In the genomic region with DNA sequence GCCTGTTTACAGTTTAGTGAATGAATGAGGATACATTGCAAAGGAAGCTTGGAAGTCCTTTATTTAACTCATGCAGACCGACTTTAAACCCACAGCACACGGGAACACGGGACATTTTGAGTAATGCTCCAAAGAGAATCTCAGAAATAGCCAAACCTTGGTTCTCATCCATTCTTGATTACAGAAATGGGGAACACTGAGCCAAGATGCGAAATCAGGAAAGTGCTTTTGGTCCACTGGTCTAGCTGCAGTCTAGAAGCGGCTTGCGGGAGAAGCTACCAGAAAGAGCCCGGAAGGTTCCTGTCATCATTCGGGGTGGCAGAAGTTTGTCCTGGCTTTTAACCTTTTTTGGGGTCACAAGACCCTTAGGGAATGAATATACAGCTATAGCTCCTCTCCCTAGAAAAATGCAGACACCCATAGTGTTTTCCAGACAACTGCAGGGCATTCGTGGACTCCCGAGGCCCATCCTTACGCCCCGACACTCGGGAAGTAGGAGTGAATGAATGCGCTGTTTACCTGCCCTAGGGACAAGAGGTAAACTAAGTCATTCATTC, we compare ENCODE assay signal across 8 cellular contexts. TPM values are rescaled to one million over a fixed set of nuclear protein-coding genes. Genes with fewer than 3 reads are reported as not detected.
DNase-seq lines count a peak whose midpoint lies in the region; ATAC-seq and TF ChIP-seq lines count a peak whose summit lies in the region.

No MANE protein-coding gene starts in this region.

- H2BK5ac ChIP-seq in mesenchymal stem cell (ENCODE audit: low read depth, low read length, poor library complexity, severe bottlenecking) = no peak overlapping the region

- H2BK15ac ChIP-seq in mesenchymal stem cell (ENCODE audit: low read depth, poor library complexity, severe bottlenecking) = peak overlapping the region; percentile 12

- H3K4me3 Mint-ChIP-seq in brain = peak overlapping the region; percentile 79 to 97 (median 81)

- no peaks in the 10 kb centered on the region for H3K36me3 Mint-ChIP-seq in brain

- peaks cover 14% of the 10 kb centered on the region for H3K79me1 ChIP-seq in mesenchymal stem cell (replicated peaks; ENCODE audit: low read length, poor library complexity, severe bottlenecking)

- H3K27ac Mint-ChIP-seq in brain = peak overlapping the region; percentile 62 to 87 (median 76)

- H4K91ac ChIP-seq in mesenchymal stem cell (ENCODE audit: low read length) = peak overlapping the region; percentile 80

- H3K9ac ChIP-seq in mesenchymal stem cell (ENCODE audit: low read length) = peak overlapping the region; percentile 91

- H3K27me3 ChIP-seq in left ventricle myocardium inferior (ENCODE audit: low read depth) (no peaks in the 10 kb centered on the region), mesenchymal stem cell (ENCODE audit: control insufficient read depth in 1 of 2, insufficient read depth in 1 of 2, low read length in 2 of 2) (no peaks in the 10 kb centered on the region), uterus (no peaks in the 10 kb centered on the region)

- peak overlapping the region in 1 of 2 experiments; percentile 5 for H3K14ac ChIP-seq in mesenchymal stem cell (ENCODE audit: low read length in 2 of 2)

- peak overlapping the region; percentile 92 for H3K27ac ChIP-seq in left ventricle myocardium inferior (replicated peaks)
- peak overlapping the region; percentile 4 for H3K27ac ChIP-seq in mesenchymal stem cell (ENCODE audit: low read length, poor library complexity, severe bottlenecking)
- H3K27ac ChIP-seq in uterus = peak overlapping the region; percentile 85 to 88

- H3K4me2 ChIP-seq in mesenchymal stem cell (ENCODE audit: low read length, poor library complexity, severe bottlenecking) = peak overlapping the region; percentile 97

- DNase-seq in left ventricle myocardium inferior (no peak), Right ventricle myocardium superior (no peak), mesenchymal stem cell (peak; percentile 11), uterus (no peak), NCI-H2171 treated with DMSO at 0.1 percent for 48 hours (lab: John Stamatoyannopoulos, UW) (no peak), SHP77 (lab: John Stamatoyannopoulos, UW) (no peak), kidney tubule cell (ENCODE audit: low spot score) (no peak)

- H3K9me3 ChIP-seq in left ventricle myocardium inferior (replicated peaks) (no peaks in the 10 kb centered on the region), mesenchymal stem cell (ENCODE audit: control insufficient read depth, low read length) (no peaks in the 10 kb centered on the region), uterus (no peaks in the 10 kb centered on the region)

- no peak for TF ChIP-seq POLR2A in uterus (IDR thresholded peaks at IDR 0.05)

- H3K4me1 ChIP-seq in left ventricle myocardium inferior = peaks cover 29% of the 10 kb centered on the region
- peaks cover 17% of the 10 kb centered on the region for H3K4me1 ChIP-seq in mesenchymal stem cell (ENCODE audit: control insufficient read depth, insufficient read depth, low read depth, low read length)
- H3K4me1 ChIP-seq in uterus = peaks cover 0 to 7% of the 10 kb centered on the region in 2 donors

- H3K23ac ChIP-seq in mesenchymal stem cell (ENCODE audit: low read length in 2 of 2) = no peak overlapping the region

- ATAC-seq in Right ventricle myocardium superior (ENCODE audit: poor library complexity) = no peak

- H3K27me3 Mint-ChIP-seq in brain = peaks cover 3% of the 10 kb centered on the region

- H2BK120ac ChIP-seq in mesenchymal stem cell (ENCODE audit: low read depth, low read length) = peak overlapping the region; percentile 91

- H2BK12ac ChIP-seq in mesenchymal stem cell (ENCODE audit: low read length in 2 of 2) = no peak overlapping the region

- TF ChIP-seq CTCF in left ventricle myocardium inferior (IDR thresholded peaks at IDR 0.05; ENCODE audit: borderline replicate concordance) (no peak), brain (conservative IDR thresholded peaks at IDR 0.05) (no peak), uterus (IDR thresholded peaks at IDR 0.05) (no peak)

- H4K8ac ChIP-seq in mesenchymal stem cell (ENCODE audit: low read length) = peak overlapping the region; percentile 83

- peaks cover 53% of the 10 kb centered on the region for H3K4me1 Mint-ChIP-seq in brain

- H2AK5ac ChIP-seq in mesenchymal stem cell (ENCODE audit: low read length, severe bottlenecking) = no peak overlapping the region

- peak overlapping the region; percentile 32 to 66 for H3K4ac ChIP-seq in mesenchymal stem cell (ENCODE audit: low read depth in 1 of 2, low read length in 2 of 2)

- WGBS in mesenchymal stem cell = 62% methylated on average over 14 of the region's 14 CpGs

- H3K4me3 ChIP-seq in left ventricle myocardium inferior (peak overlapping the region; percentile 87), mesenchymal stem cell (ENCODE audit: insufficient read depth in 1 of 2, low read depth in 1 of 2, low read length in 2 of 2) (peak overlapping the region; percentile 84 to 93), uterus (peak overlapping the region; percentile 90 to 95)

- no peaks in the 10 kb centered on the region for H3K36me3 ChIP-seq in left ventricle myocardium inferior
- no peaks in the 10 kb centered on the region for H3K36me3 ChIP-seq in mesenchymal stem cell (ENCODE audit: control insufficient read depth in 1 of 2, insufficient read depth in 2 of 2, low read depth in 1 of 2, low read length in 2 of 2)
- no peaks in the 10 kb centered on the region for H3K36me3 ChIP-seq in uterus

- peaks cover 0 to 2% (median 0%) of the 10 kb centered on the region in 5 experiments for H3K9me3 Mint-ChIP-seq in brain

- H2AFZ ChIP-seq in mesenchymal stem cell (ENCODE audit: low read depth, low read length) = peak overlapping the region; percentile 21

- H3K18ac ChIP-seq in mesenchymal stem cell (ENCODE audit: low read depth in 1 of 2, low read length in 2 of 2) = peak overlapping the region; percentile 55 to 87

- intact Hi-C loops in left ventricle myocardium inferior (cut with micrococcal nuclease) (no loop called here), Right ventricle myocardium superior (cut with DNase I) (no loop called here), uterus (cut with DNase I; ENCODE audit: low total_unique reads) (no loop called here)

RNA-seq across cellular contexts. Expression of a gene that starts 0.5 kb away (rescaled TPM):
- total RNA-seq in left ventricle myocardium inferior (8.8 TPM), Right ventricle myocardium superior (8.8 TPM), uterus (10 to 100 TPM; 17.6 to 36.6 (median 28.8) TPM)
- polyA plus RNA-seq in brain (ENCODE audit: insufficient read depth, low read depth, low replicate concordance) = 27.3 TPM
- 30.8 TPM for polyA plus RNA-seq in mesenchymal stem cell (2013, experiment 1 of 2)
- polyA plus RNA-seq in mesenchymal stem cell (2013, experiment 2 of 2) = 31.9 TPM

Comparison
In these comparisons a context has a peak if more than half of its experiments do, and no peak if none do; other contexts are left out.
1. H3K27ac ChIP-seq: peak in every context shown above with its lines; median percentile 92 in left ventricle myocardium inferior; 86 in uterus; 4 in mesenchymal stem cell.